In genomic region chr3:156952011-156952410, GRCh38 we compare ENCODE assay signal across 31 cellular contexts.
"Had no signal": no experiment of that assay in that cellular context is flagged by ENCODE, and none has a peak within 500 bp of the region (broad histone marks: within the 10 kb centered on the region; RNA-seq: fewer than 3 reads in every experiment).

No MANE protein-coding gene starts in this region.

- ATAC-seq: heart right ventricle; left cardiac atrium; left lobe of liver; lower lobe of right lung; natural killer cell; right cardiac atrium; sciatic nerve; stimulated activated memory B cell treated with anti-CD40 and anti-IgM and Interleukin-4, amounts not matched to agents 10 μg/mL and 1 μg/mL and 100 μg/mL, for 72 hours; stimulated activated naive CD8-positive, alpha-beta T cell treated with anti-CD3 and anti-CD28 coated beads, Interleukin-15, Interleukin-2, amounts not matched to agents 100 U/mL and 50 U/mL, for 24 hours had no signal

- H3K27me3 ChIP-seq: heart right ventricle, hepatocyte, neural progenitor cell, neutrophil, ovary, spleen, stomach, testis, thyroid gland, transverse colon, upper lobe of left lung, vagina had no signal

- H3K9me3 Mint-ChIP-seq: neural progenitor cell; stimulated activated memory B cell treated with anti-CD40 and anti-IgM and Interleukin-4, amounts not matched to agents 10 μg/mL and 1 μg/mL and 100 μg/mL, for 72 hours had no signal

- H3K36me3 ChIP-seq: heart right ventricle, lower lobe of right lung, neural progenitor cell, neutrophil, ovary, prostate gland, spleen, stomach, thyroid gland, transverse colon, upper lobe of left lung, vagina had no signal

- H3K4me3 Mint-ChIP-seq: naive B cell; natural killer cell; nephron progenitor cell; neural progenitor cell; stimulated activated memory B cell treated with anti-CD40 and anti-IgM and Interleukin-4, amounts not matched to agents 10 μg/mL and 1 μg/mL and 100 μg/mL, for 72 hours had no signal

- H3K27me3 Mint-ChIP-seq: stimulated activated memory B cell treated with anti-CD40 and anti-IgM and Interleukin-4, amounts not matched to agents 10 μg/mL and 1 μg/mL and 100 μg/mL, for 72 hours had no signal

- H3K4me2 ChIP-seq: hepatocyte, neural progenitor cell had no signal

- H3K36me3 Mint-ChIP-seq: naive B cell; natural killer cell; neural progenitor cell; stimulated activated memory B cell treated with anti-CD40 and anti-IgM and Interleukin-4, amounts not matched to agents 10 μg/mL and 1 μg/mL and 100 μg/mL, for 72 hours had no signal

- H2AFZ ChIP-seq: hepatocyte, neural progenitor cell had no signal

- H3K9me3 ChIP-seq: heart right ventricle, lower lobe of right lung, neutrophil, ovary, prostate gland, spleen, stomach, testis, thyroid gland, transverse colon, upper lobe of left lung, vagina had no signal

- H3K4me1 Mint-ChIP-seq: natural killer cell, neural progenitor cell had no signal

- H3K27ac ChIP-seq: heart right ventricle, hepatocyte, lower lobe of right lung, neural progenitor cell, neutrophil, ovary, prostate gland, spleen, stomach, testis, thyroid gland, transverse colon, upper lobe of left lung, vagina had no signal

- DNase-seq: heart right ventricle; islet precursor cell; left cardiac atrium; lower lobe of right lung; mammary epithelial cell; mesenchymal stem cell; naive B cell; natural killer cell; nephron progenitor cell; occipital lobe; ovary; posterior cingulate gyrus; retina; right cardiac atrium; small intestine; spleen; stimulated activated CD4-positive, alpha-beta T cell treated with anti-CD3 and anti-CD28 coated beads, Interleukin-4, amount 100 ng/mL, for 24 hours; stimulated activated naive CD8-positive, alpha-beta T cell treated with anti-CD3 and anti-CD28 coated beads, Interleukin-15, Interleukin-2, amounts not matched to agents 100 U/mL and 50 U/mL, for 24 hours; stomach; testis; thyroid gland; transverse colon; upper lobe of left lung had no signal

- H3K4me3 ChIP-seq: heart right ventricle, hepatocyte, lower lobe of right lung, neural progenitor cell, ovary, prostate gland, spleen, stomach, testis, thyroid gland, transverse colon, upper lobe of left lung, vagina had no signal

- H3K79me2 ChIP-seq: hepatocyte had no signal

- H3K9ac ChIP-seq: neural progenitor cell had no signal

- H3K4me1 ChIP-seq: heart right ventricle, lower lobe of right lung, neural progenitor cell, prostate gland, spleen, stomach, testis, thyroid gland, transverse colon, upper lobe of left lung, vagina had no signal

- H3K27ac Mint-ChIP-seq: naive B cell; natural killer cell; nephron progenitor cell; neural progenitor cell; stimulated activated memory B cell treated with anti-CD40 and anti-IgM and Interleukin-4, amounts not matched to agents 10 μg/mL and 1 μg/mL and 100 μg/mL, for 72 hours had no signal
